ENCODE assay signal across 8 cellular contexts in genomic region chr1:223189903-223190724, GRCh38. TPM values are rescaled to one million over a fixed set of nuclear protein-coding genes. Genes with fewer than 3 reads are reported as not detected.
DNase-seq lines count a peak whose midpoint lies in the region; ATAC-seq and TF ChIP-seq lines count a peak whose summit lies in the region.

No MANE protein-coding gene starts in this region.

- H3K36me3 Mint-ChIP-seq in activated CD4-positive, alpha-beta memory T cell treated with anti-CD3 and anti-CD28 coated beads, Interleukin-2, amount 10 ng/mL, durations not matched to agents 7 days and 5 days (ENCODE audit: low read depth), result no peaks in the 10 kb centered on the region

- peak; percentile 80 for DNase-seq in GM03348 (ENCODE audit: low spot score)
- peak; percentile 41 for DNase-seq in activated CD4-positive, alpha-beta memory T cell treated with anti-CD3 and anti-CD28 coated beads, Interleukin-2, amount 10 ng/mL, durations not matched to agents 7 days and 5 days
- peak; percentile 43 for DNase-seq in islet precursor cell
- no peak for DNase-seq in NCI-H524 (lab: John Stamatoyannopoulos, UW)
- no peak for DNase-seq in NCI-H1436 treated with DMSO at 0.1 percent for 48 hours (lab: John Stamatoyannopoulos, UW)
- DNase-seq in foreskin fibroblast, result no peak

- no peak for TF ChIP-seq CTCF in foreskin fibroblast (IDR thresholded peaks at IDR 0.05; ENCODE audit: low read depth, low read length)

- CTCF ChIA-PET in activated CD4-positive, alpha-beta memory T cell treated with anti-CD3 and anti-CD28 coated beads, Interleukin-2, amount 10 ng/mL, durations not matched to agents 7 days and 5 days (lab: Charles Lee), result no interaction called here

- ATAC-seq in HG03439 (IDR thresholded peaks at IDR 0.05; ENCODE audit: unreplicated experiment) (peak; percentile 75), HG03280 (IDR thresholded peaks at IDR 0.05; ENCODE audit: unreplicated experiment) (no peak)

- peaks cover 12% of the 10 kb centered on the region for H3K4me1 Mint-ChIP-seq in activated CD4-positive, alpha-beta memory T cell treated with anti-CD3 and anti-CD28 coated beads, Interleukin-2, amount 10 ng/mL, durations not matched to agents 7 days and 5 days

- H3K9me3 Mint-ChIP-seq in activated CD4-positive, alpha-beta memory T cell treated with anti-CD3 and anti-CD28 coated beads, Interleukin-2, amount 10 ng/mL, durations not matched to agents 7 days and 5 days, result no peaks in the 10 kb centered on the region

- H3K4me3 Mint-ChIP-seq in activated CD4-positive, alpha-beta memory T cell treated with anti-CD3 and anti-CD28 coated beads, Interleukin-2, amount 10 ng/mL, durations not matched to agents 7 days and 5 days, result no peak overlapping the region

- H3K4me3 ChIP-seq in foreskin fibroblast (ENCODE audit: low read depth in 1 of 2, low read length in 2 of 2), result no peak overlapping the region

- H3K27ac Mint-ChIP-seq in activated CD4-positive, alpha-beta memory T cell treated with anti-CD3 and anti-CD28 coated beads, Interleukin-2, amount 10 ng/mL, durations not matched to agents 7 days and 5 days, result no peak overlapping the region

- H3K27me3 Mint-ChIP-seq in activated CD4-positive, alpha-beta memory T cell treated with anti-CD3 and anti-CD28 coated beads, Interleukin-2, amount 10 ng/mL, durations not matched to agents 7 days and 5 days, result peaks cover 49% of the 10 kb centered on the region

- POLR2A ChIA-PET in activated CD4-positive, alpha-beta memory T cell treated with anti-CD3 and anti-CD28 coated beads, Interleukin-2, amount 10 ng/mL, durations not matched to agents 7 days and 5 days (lab: Charles Lee), result interaction anchor here (1.0 kb wide), 1 partner anchor 40 kb away, joined by 5 read pairs; no protein-coding TSS in a partner anchor

RNA-seq across cellular contexts. Expression of gene TLR5, which starts 47.1 kb away (rescaled TPM):
- under 1 TPM; 0.15 to 0.23 TPM for total RNA-seq in activated CD4-positive, alpha-beta memory T cell treated with anti-CD3 and anti-CD28 coated beads, Interleukin-2, amount 10 ng/mL, durations not matched to agents 7 days and 5 days

Comparison
In these comparisons a context has a peak if more than half of its experiments do, and no peak if none do; other contexts are left out.
1. DNase-seq: peak in GM03348 (single experiment), activated CD4-positive, alpha-beta memory T cell treated with anti-CD3 and anti-CD28 coated beads, Interleukin-2, amount 10 ng/mL, durations not matched to agents 7 days and 5 days (single experiment) and islet precursor cell (single experiment); none in NCI-H524 (0 of 2), NCI-H1436 treated with DMSO at 0.1 percent for 48 hours (single experiment) and foreskin fibroblast (0 of 2).